In genomic region chr5:37086466-37087178, GRCh38 we compare ENCODE assay signal across 1 cellular context.
A peak's percentile ranks its signal among the peaks of the same experiment; 100 is the strongest.
TF ChIP-seq lines count a peak whose summit lies in the region.

No MANE protein-coding gene starts in this region.

TF ChIP-seq in HepG2, 621 proteins besides CTCF, POLR2A, EP300 and RAD21 (continued from another document and continues in another):
- TF ChIP-seq MAX (IDR thresholded peaks at IDR 0.05) (no peak), ZFAT (CRISPR knock-in tag; conservative IDR thresholded peaks at IDR 0.05) (no peak), GATAD2A (CRISPR knock-in tag; IDR thresholded peaks at IDR 0.05) (no peak), NFE2 (CRISPR knock-in tag; IDR thresholded peaks at IDR 0.05) (no peak), ZNF737 (CRISPR knock-in tag; IDR thresholded peaks at IDR 0.05; ENCODE audit: borderline replicate concordance) (no peak), MBNL3 (CRISPR knock-in tag; conservative IDR thresholded peaks at IDR 0.05) (no peak), FOXJ3 (CRISPR knock-in tag; IDR thresholded peaks at IDR 0.05; ENCODE audit: borderline replicate concordance) (0 out of 2 replicates have a peak, but pooled peaks have one; percentile 33), MZF1 (CRISPR knock-in tag; IDR thresholded peaks at IDR 0.05; ENCODE audit: borderline replicate concordance) (no peak), HDAC2 (CRISPR knock-in tag; IDR thresholded peaks at IDR 0.05) (0 out of 2 replicates have a peak, but pooled peaks have one; percentile 21), YEATS4 (CRISPR knock-in tag; IDR thresholded peaks at IDR 0.05; ENCODE audit: borderline replicate concordance) (no peak), ZNF777 (CRISPR knock-in tag; IDR thresholded peaks at IDR 0.05) (no peak), ELF3 (CRISPR knock-in tag; IDR thresholded peaks at IDR 0.05) (no peak), DNMT1 (CRISPR knock-in tag; IDR thresholded peaks at IDR 0.05) (no peak), CSRNP2 (CRISPR knock-in tag; conservative IDR thresholded peaks at IDR 0.05; ENCODE audit: low read depth) (no peak), ZBTB2 (CRISPR knock-in tag; IDR thresholded peaks at IDR 0.05; ENCODE audit: low read depth) (no peak), ZNF800 (CRISPR knock-in tag; IDR thresholded peaks at IDR 0.05) (no peak), GLI4 (CRISPR knock-in tag; IDR thresholded peaks at IDR 0.05; ENCODE audit: borderline replicate concordance) (no peak), ZNF274 (CRISPR knock-in tag; IDR thresholded peaks at IDR 0.05) (no peak), MYPOP (CRISPR knock-in tag; IDR thresholded peaks at IDR 0.05) (no peak), RORA (CRISPR knock-in tag; IDR thresholded peaks at IDR 0.05) (no peak), NFATC3 (CRISPR knock-in tag; IDR thresholded peaks at IDR 0.05) (no peak), CREB1 (IDR thresholded peaks at IDR 0.05) (no peak), CREB1 (CRISPR knock-in tag; IDR thresholded peaks at IDR 0.05) (no peak), CREB3 (CRISPR knock-in tag; IDR thresholded peaks at IDR 0.05) (no peak), ZNF816 (CRISPR knock-in tag; IDR thresholded peaks at IDR 0.05; ENCODE audit: borderline replicate concordance) (no peak), ZSCAN30 (CRISPR knock-in tag; IDR thresholded peaks at IDR 0.05) (no peak), JARID2 (CRISPR knock-in tag; IDR thresholded peaks at IDR 0.05; ENCODE audit: insufficient replicate concordance) (no peak), ERF (CRISPR knock-in tag; IDR thresholded peaks at IDR 0.05) (no peak), ZNF672 (CRISPR knock-in tag; IDR thresholded peaks at IDR 0.05) (no peak), ZNF30 (CRISPR knock-in tag; IDR thresholded peaks at IDR 0.05) (no peak), ZSCAN21 (CRISPR knock-in tag; IDR thresholded peaks at IDR 0.05; ENCODE audit: borderline replicate concordance) (no peak), FLYWCH1 (CRISPR knock-in tag; IDR thresholded peaks at IDR 0.05) (no peak), SMAD9 (CRISPR knock-in tag; IDR thresholded peaks at IDR 0.05) (no peak), EEA1 (CRISPR knock-in tag; IDR thresholded peaks at IDR 0.05; ENCODE audit: borderline replicate concordance) (no peak), SRSF4 (IDR thresholded peaks at IDR 0.05; ENCODE audit: low read depth, low read length, poor library complexity, severe bottlenecking) (no peak), PITX1 (CRISPR knock-in tag; IDR thresholded peaks at IDR 0.05) (peak; percentile 74), TEAD3 (CRISPR knock-in tag; optimal IDR thresholded peaks at IDR 0.05; ENCODE audit: borderline replicate concordance) (no peak), SNAPC4 (CRISPR knock-in tag; IDR thresholded peaks at IDR 0.05) (no peak), ZNF83 (CRISPR knock-in tag; IDR thresholded peaks at IDR 0.05; ENCODE audit: borderline replicate concordance) (no peak), ZFP41 (CRISPR knock-in tag; IDR thresholded peaks at IDR 0.05; ENCODE audit: borderline replicate concordance) (no peak), HES4 (CRISPR knock-in tag; IDR thresholded peaks at IDR 0.05; ENCODE audit: borderline replicate concordance) (no peak)
- TF ChIP-seq, protein P1, sequence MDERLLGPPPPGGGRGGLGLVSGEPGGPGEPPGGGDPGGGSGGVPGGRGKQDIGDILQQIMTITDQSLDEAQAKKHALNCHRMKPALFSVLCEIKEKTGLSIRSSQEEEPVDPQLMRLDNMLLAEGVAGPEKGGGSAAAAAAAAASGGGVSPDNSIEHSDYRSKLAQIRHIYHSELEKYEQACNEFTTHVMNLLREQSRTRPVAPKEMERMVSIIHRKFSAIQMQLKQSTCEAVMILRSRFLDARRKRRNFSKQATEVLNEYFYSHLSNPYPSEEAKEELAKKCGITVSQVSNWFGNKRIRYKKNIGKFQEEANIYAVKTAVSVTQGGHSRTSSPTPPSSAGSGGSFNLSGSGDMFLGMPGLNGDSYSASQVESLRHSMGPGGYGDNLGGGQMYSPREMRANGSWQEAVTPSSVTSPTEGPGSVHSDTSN (CRISPR knock-in tag; IDR thresholded peaks at IDR 0.05), result no peak
- TF ChIP-seq, protein P2, sequence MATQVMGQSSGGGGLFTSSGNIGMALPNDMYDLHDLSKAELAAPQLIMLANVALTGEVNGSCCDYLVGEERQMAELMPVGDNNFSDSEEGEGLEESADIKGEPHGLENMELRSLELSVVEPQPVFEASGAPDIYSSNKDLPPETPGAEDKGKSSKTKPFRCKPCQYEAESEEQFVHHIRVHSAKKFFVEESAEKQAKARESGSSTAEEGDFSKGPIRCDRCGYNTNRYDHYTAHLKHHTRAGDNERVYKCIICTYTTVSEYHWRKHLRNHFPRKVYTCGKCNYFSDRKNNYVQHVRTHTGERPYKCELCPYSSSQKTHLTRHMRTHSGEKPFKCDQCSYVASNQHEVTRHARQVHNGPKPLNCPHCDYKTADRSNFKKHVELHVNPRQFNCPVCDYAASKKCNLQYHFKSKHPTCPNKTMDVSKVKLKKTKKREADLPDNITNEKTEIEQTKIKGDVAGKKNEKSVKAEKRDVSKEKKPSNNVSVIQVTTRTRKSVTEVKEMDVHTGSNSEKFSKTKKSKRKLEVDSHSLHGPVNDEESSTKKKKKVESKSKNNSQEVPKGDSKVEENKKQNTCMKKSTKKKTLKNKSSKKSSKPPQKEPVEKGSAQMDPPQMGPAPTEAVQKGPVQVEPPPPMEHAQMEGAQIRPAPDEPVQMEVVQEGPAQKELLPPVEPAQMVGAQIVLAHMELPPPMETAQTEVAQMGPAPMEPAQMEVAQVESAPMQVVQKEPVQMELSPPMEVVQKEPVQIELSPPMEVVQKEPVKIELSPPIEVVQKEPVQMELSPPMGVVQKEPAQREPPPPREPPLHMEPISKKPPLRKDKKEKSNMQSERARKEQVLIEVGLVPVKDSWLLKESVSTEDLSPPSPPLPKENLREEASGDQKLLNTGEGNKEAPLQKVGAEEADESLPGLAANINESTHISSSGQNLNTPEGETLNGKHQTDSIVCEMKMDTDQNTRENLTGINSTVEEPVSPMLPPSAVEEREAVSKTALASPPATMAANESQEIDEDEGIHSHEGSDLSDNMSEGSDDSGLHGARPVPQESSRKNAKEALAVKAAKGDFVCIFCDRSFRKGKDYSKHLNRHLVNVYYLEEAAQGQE (IDR thresholded peaks at IDR 0.05; ENCODE audit: borderline replicate concordance in 1 of 2, low read depth in 1 of 2, low read length in 2 of 2), result 0 out of 4 replicates have a peak, but pooled peaks of 1 of the 2 experiments have one; percentile 20
- TF ChIP-seq, protein P3, sequence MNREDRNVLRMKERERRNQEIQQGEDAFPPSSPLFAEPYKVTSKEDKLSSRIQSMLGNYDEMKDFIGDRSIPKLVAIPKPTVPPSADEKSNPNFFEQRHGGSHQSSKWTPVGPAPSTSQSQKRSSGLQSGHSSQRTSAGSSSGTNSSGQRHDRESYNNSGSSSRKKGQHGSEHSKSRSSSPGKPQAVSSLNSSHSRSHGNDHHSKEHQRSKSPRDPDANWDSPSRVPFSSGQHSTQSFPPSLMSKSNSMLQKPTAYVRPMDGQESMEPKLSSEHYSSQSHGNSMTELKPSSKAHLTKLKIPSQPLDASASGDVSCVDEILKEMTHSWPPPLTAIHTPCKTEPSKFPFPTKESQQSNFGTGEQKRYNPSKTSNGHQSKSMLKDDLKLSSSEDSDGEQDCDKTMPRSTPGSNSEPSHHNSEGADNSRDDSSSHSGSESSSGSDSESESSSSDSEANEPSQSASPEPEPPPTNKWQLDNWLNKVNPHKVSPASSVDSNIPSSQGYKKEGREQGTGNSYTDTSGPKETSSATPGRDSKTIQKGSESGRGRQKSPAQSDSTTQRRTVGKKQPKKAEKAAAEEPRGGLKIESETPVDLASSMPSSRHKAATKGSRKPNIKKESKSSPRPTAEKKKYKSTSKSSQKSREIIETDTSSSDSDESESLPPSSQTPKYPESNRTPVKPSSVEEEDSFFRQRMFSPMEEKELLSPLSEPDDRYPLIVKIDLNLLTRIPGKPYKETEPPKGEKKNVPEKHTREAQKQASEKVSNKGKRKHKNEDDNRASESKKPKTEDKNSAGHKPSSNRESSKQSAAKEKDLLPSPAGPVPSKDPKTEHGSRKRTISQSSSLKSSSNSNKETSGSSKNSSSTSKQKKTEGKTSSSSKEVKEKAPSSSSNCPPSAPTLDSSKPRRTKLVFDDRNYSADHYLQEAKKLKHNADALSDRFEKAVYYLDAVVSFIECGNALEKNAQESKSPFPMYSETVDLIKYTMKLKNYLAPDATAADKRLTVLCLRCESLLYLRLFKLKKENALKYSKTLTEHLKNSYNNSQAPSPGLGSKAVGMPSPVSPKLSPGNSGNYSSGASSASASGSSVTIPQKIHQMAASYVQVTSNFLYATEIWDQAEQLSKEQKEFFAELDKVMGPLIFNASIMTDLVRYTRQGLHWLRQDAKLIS (CRISPR knock-in tag; IDR thresholded peaks at IDR 0.05), result no peak
